In genomic region chr4:83490876-83491450, GRCh38 we compare ENCODE assay signal across 8 cellular contexts. TPM values are rescaled to one million over a fixed set of nuclear protein-coding genes. Genes with fewer than 3 reads are reported as not detected.
A peak's percentile ranks its signal among the peaks of the same experiment; 100 is the strongest.
DNase-seq lines count a peak whose midpoint lies in the region; ATAC-seq, FAIRE-seq and TF ChIP-seq lines count a peak whose summit lies in the region.

No MANE protein-coding gene starts in this region.

- H3K27ac Mint-ChIP-seq in CD8-positive, alpha-beta T cell = no peak overlapping the region

- H3K4me1 Mint-ChIP-seq in CD8-positive, alpha-beta T cell (ENCODE audit: low read depth) = peaks cover 7% of the 10 kb centered on the region

- no peak overlapping the region for H3K27ac ChIP-seq in CD8-positive, alpha-beta T cell (ENCODE audit: low read depth, low read length)
- H3K27ac ChIP-seq in upper lobe of right lung = no peak overlapping the region

- peak; percentile 71 for FAIRE-seq in GM18507 (lab: Jason Lieb, UNC)

- ATAC-seq in CD8-positive, alpha-beta T cell = peak; percentile 87
- peak; percentile 78 for ATAC-seq in HG03159 (IDR thresholded peaks at IDR 0.05; ENCODE audit: unreplicated experiment)
- peak; percentile 70 for ATAC-seq in upper lobe of right lung

- TF ChIP-seq CTCF in CD8-positive, alpha-beta T cell (IDR thresholded peaks at IDR 0.05) = peak; percentile 98
- peak; percentile 70 for TF ChIP-seq CTCF in upper lobe of right lung (IDR thresholded peaks at IDR 0.05)

- H3K9me3 Mint-ChIP-seq in CD8-positive, alpha-beta T cell = no peaks in the 10 kb centered on the region

- CTCF ChIA-PET in CD8-positive, alpha-beta T cell (lab: Charles Lee) = interaction anchor here (0.7 to 7.5 kb wide), 7 partner anchors 12 to 156 kb away, joined by 3 to 58 read pairs (median 5); partner anchors contain the start of gene GPAT3

- H3K4me3 Mint-ChIP-seq in CD8-positive, alpha-beta T cell = no peak overlapping the region

- H3K27me3 Mint-ChIP-seq in CD8-positive, alpha-beta T cell (ENCODE audit: low read depth) = no peaks in the 10 kb centered on the region

- no peaks in the 10 kb centered on the region for H3K4me1 ChIP-seq in CD8-positive, alpha-beta T cell (ENCODE audit: insufficient read depth, low read length)
- H3K4me1 ChIP-seq in upper lobe of right lung = peaks cover under 1% of the 10 kb centered on the region

- H3K36me3 Mint-ChIP-seq in CD8-positive, alpha-beta T cell = no peaks in the 10 kb centered on the region

- POLR2A ChIA-PET in CD8-positive, alpha-beta T cell (lab: Charles Lee) = interaction anchor here (0.6 to 0.9 kb wide), 2 partner anchors 8 to 152 kb away, joined by 3 to 7 read pairs; no protein-coding TSS in a partner anchor

- DNase-seq in CD8-positive, alpha-beta T cell = peak in 1 of 7 experiments; percentile 11
- peak; percentile 14 for DNase-seq in GM18507 (ENCODE audit: extremely low spot score, insufficient read length, low read depth)
- DNase-seq in SKM-1 (lab: John Stamatoyannopoulos, UW; ENCODE audit: unreplicated experiment) = peak; percentile 14
- DNase-seq in germinal center (ENCODE audit: low spot score) = peak; percentile 69
- no peak for DNase-seq in upper lobe of right lung
- DNase-seq in C1 segment of cervical spinal cord (lab: John Stamatoyannopoulos, UW) = no peak
- DNase-seq in NCI-H1930 (lab: John Stamatoyannopoulos, UW) = no peak

- no peaks in the 10 kb centered on the region for H3K36me3 ChIP-seq in CD8-positive, alpha-beta T cell (ENCODE audit: insufficient read depth, low read length)
- no peaks in the 10 kb centered on the region for H3K36me3 ChIP-seq in upper lobe of right lung

- no peak overlapping the region for H3K4me3 ChIP-seq in CD8-positive, alpha-beta T cell (ENCODE audit: low read depth, low read length)
- no peak overlapping the region for H3K4me3 ChIP-seq in upper lobe of right lung

- H3K27me3 ChIP-seq in CD8-positive, alpha-beta T cell (ENCODE audit: insufficient read depth, low read length) = no peaks in the 10 kb centered on the region
- H3K27me3 ChIP-seq in upper lobe of right lung = no peaks in the 10 kb centered on the region

- H3K9me3 ChIP-seq in CD8-positive, alpha-beta T cell (ENCODE audit: low read length) = no peaks in the 10 kb centered on the region
- H3K9me3 ChIP-seq in upper lobe of right lung = no peaks in the 10 kb centered on the region

- intact Hi-C loops in CD8-positive, alpha-beta T cell (cut with DNase I, micrococcal nuclease) = loop anchor here (1.0 kb wide), 1 partner anchor 149 kb away; no protein-coding TSS in a partner anchor
- intact Hi-C loops in upper lobe of right lung (cut with DNase I) = no loop called here

RNA-seq across cellular contexts. Expression of gene ABRAXAS1, which starts 6.1 kb away (rescaled TPM):
- 10 to 100 TPM; 13.9 to 17.2 TPM for total RNA-seq in CD8-positive, alpha-beta T cell
- 12.0 TPM for total RNA-seq in upper lobe of right lung

RNA-seq across cellular contexts. Expression of gene MRPS18C, which starts 35.1 kb away (rescaled TPM):
- 10 to 100 TPM; 17.7 to 24.1 TPM for total RNA-seq in CD8-positive, alpha-beta T cell
- total RNA-seq in upper lobe of right lung = 30.0 TPM

RNA-seq across cellular contexts. Expression of gene HELQ, which starts 35.3 kb away (rescaled TPM):
- 10 to 100 TPM; 25.6 to 28.0 TPM for total RNA-seq in CD8-positive, alpha-beta T cell
- total RNA-seq in upper lobe of right lung = 16.9 TPM

RNA-seq across cellular contexts. Expression of gene GPAT3, which starts 44.9 kb away (rescaled TPM):
- 1 to 10 TPM; 3.0 to 3.5 TPM for total RNA-seq in CD8-positive, alpha-beta T cell
- 8.3 TPM for total RNA-seq in upper lobe of right lung

Comparison
In these comparisons a context has a peak if more than half of its experiments do, and no peak if none do; other contexts are left out.
1. DNase-seq: peak in GM18507 (single experiment), SKM-1 (single experiment) and germinal center (single experiment); none in upper lobe of right lung (single experiment), C1 segment of cervical spinal cord (0 of 14) and NCI-H1930 (0 of 2).
2. Peak in every context shown above with its lines, with median percentiles within 50 percentile points of each other: ATAC-seq.